Comparison of ENCODE assay signal across 11 cellular contexts in the genomic region with DNA sequence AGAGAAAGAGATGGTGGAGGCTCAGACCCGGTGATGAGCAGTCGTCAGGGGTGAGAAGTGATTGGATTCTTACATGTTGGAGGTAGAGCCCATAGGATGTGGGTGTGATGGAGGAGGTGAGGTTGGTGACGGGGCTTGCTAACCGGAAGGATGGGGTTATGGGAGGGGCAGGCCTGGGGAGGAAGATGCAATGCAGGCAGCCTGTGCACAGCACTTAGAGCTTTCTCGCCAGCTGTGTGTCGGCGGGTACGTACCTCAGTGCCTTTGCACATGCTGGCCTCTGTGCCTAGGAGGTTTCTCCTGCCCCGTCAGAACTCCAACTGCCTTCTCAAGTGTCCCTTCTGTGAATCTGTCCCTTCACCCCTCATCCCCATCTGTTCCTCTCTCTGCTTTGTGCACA. TPM values are rescaled to one million over a fixed set of nuclear protein-coding genes. Genes with fewer than 3 reads are reported as not detected.
DNase-seq lines count a peak whose midpoint lies in the region; ATAC-seq, FAIRE-seq and TF ChIP-seq lines count a peak whose summit lies in the region.
"Had no signal": no experiment of that assay in that cellular context is flagged by ENCODE, and none has a peak within 500 bp of the region (broad histone marks: within the 10 kb centered on the region; RNA-seq: fewer than 3 reads in every experiment).

No MANE protein-coding gene starts in this region.

- no peak for TF ChIP-seq POLR2A in GM12892 (IDR thresholded peaks at IDR 0.05; ENCODE audit: low read depth, low read length)

- no peaks in the 10 kb centered on the region for H3K27me3 ChIP-seq in naive thymus-derived CD4-positive, alpha-beta T cell (ENCODE audit: control insufficient read depth in 2 of 2, insufficient read depth in 2 of 2, low read length in 2 of 2)

- H3K27me3 Mint-ChIP-seq in naive thymus-derived CD4-positive, alpha-beta T cell, result peaks cover 21 to 46% (median 41%) of the 10 kb centered on the region in 5 donors

- DNase-seq in GM12892 (ENCODE audit: insufficient read length), result no peak
- peak in 3 of 5 donors; percentile 11 to 86 (median 17) for DNase-seq in T-helper 1 cell
- DNase-seq in activated T-helper 9 cell treated with anti-CD3 and anti-CD28 coated beads, Interleukin-2, amount 50 U/mL, for 16 hours (ENCODE audit: low read depth), result peak; percentile 15
- DNase-seq in naive thymus-derived CD4-positive, alpha-beta T cell, result peak in 6 of 9 donors; percentile 10 to 30 (median 24)
- no peak for DNase-seq in NCI-H1417 treated with DMSO at 0.1 percent for 48 hours (lab: John Stamatoyannopoulos, UW)
- DNase-seq in sciatic nerve (ENCODE audit: low spot score), result no peak
- DNase-seq in AG08396 (ENCODE audit: low spot score), result no peak

- peaks cover 13 to 14% of the 10 kb centered on the region in 2 donors for H3K4me1 ChIP-seq in naive thymus-derived CD4-positive, alpha-beta T cell (ENCODE audit: control insufficient read depth in 2 of 2, insufficient read depth in 2 of 2, low read length in 2 of 2)

- POLR2A ChIA-PET in naive thymus-derived CD4-positive, alpha-beta T cell (lab: Charles Lee), result no interaction called here

- no peaks in the 10 kb centered on the region for H3K9me3 ChIP-seq in naive thymus-derived CD4-positive, alpha-beta T cell (ENCODE audit: control insufficient read depth in 2 of 3, low read length in 3 of 3)
- H3K9me3 ChIP-seq: spleen had no signal

- no peak overlapping the region for H3K27ac ChIP-seq in naive thymus-derived CD4-positive, alpha-beta T cell (ENCODE audit: low read depth, low read length)
- H3K27ac ChIP-seq: coronary artery, spleen had no signal

- peaks cover 17 to 27% (median 22%) of the 10 kb centered on the region in 7 donors for H3K4me1 Mint-ChIP-seq in naive thymus-derived CD4-positive, alpha-beta T cell

- H3K4me3 ChIP-seq in naive thymus-derived CD4-positive, alpha-beta T cell (ENCODE audit: low read length), result peak overlapping the region; percentile 35
- H3K4me3 ChIP-seq: coronary artery had no signal

- peak overlapping the region in 7 of 10 donors; percentile 26 to 76 (median 48) for H3K4me3 Mint-ChIP-seq in naive thymus-derived CD4-positive, alpha-beta T cell

- intact Hi-C loops in naive thymus-derived CD4-positive, alpha-beta T cell (cut with micrococcal nuclease), result loop anchor here (1.0 to 2.0 kb wide), 3 partner anchors 46 to 323 kb away; no protein-coding TSS in a partner anchor
- intact Hi-C loops in sciatic nerve (cut with DNase I), result loop anchor here (10.0 kb wide), 1 partner anchor 51 kb away; no protein-coding TSS in a partner anchor

- CTCF ChIA-PET in naive thymus-derived CD4-positive, alpha-beta T cell (lab: Charles Lee), result interaction anchor here (1.0 kb wide), 1 partner anchor 193 kb away, joined by 5 read pairs; no protein-coding TSS in a partner anchor

- H3K27ac Mint-ChIP-seq in naive thymus-derived CD4-positive, alpha-beta T cell, result peak overlapping the region in 5 of 9 donors; percentile 2 to 70 (median 17)

- FAIRE-seq in GM12892 (lab: Jason Lieb, UNC), result peak; percentile 21

- peak; percentile 69 for ATAC-seq in naive thymus-derived CD4-positive, alpha-beta T cell
- ATAC-seq in GM21825 (IDR thresholded peaks at IDR 0.05; ENCODE audit: unreplicated experiment) (no peak), sciatic nerve (no peak)

- peaks cover 0 to 4% (median 0%) of the 10 kb centered on the region in 5 donors for H3K36me3 Mint-ChIP-seq in naive thymus-derived CD4-positive, alpha-beta T cell

- H3K36me3 ChIP-seq in naive thymus-derived CD4-positive, alpha-beta T cell (ENCODE audit: control insufficient read depth in 2 of 3, insufficient read depth in 3 of 3, low read length in 3 of 3), result no peaks in the 10 kb centered on the region
- H3K36me3 ChIP-seq: spleen had no signal

- H3K9me3 Mint-ChIP-seq in naive thymus-derived CD4-positive, alpha-beta T cell, result peaks cover 0 to 5% (median 0%) of the 10 kb centered on the region in 11 donors

RNA-seq across cellular contexts. Expression of a gene that starts 2.9 kb away (rescaled TPM):
- polyA plus RNA-seq in GM12892 (2012; ENCODE audit: missing spikeins), result not detected
- total RNA-seq in naive thymus-derived CD4-positive, alpha-beta T cell, result under 1 TPM in 1 of 5 experiments, not detected in 4; 0.05 TPM
- not detected for polyA plus RNA-seq in naive thymus-derived CD4-positive, alpha-beta T cell
- total RNA-seq in sciatic nerve, result not detected
- total RNA-seq: T-helper 1 cell treated with Interleukin-12 subunit alpha and Interleukin-12 subunit beta and Interleukin-4 antibody, amounts not matched to agents 30 ng/mL and 1 ng/mL, for 36 hours had no signal

RNA-seq across cellular contexts. Expression of a gene that starts 15.4 kb away (rescaled TPM):
- polyA plus RNA-seq in GM12892 (2012; ENCODE audit: missing spikeins), result not detected
- not detected for total RNA-seq in naive thymus-derived CD4-positive, alpha-beta T cell
- polyA plus RNA-seq in naive thymus-derived CD4-positive, alpha-beta T cell, result not detected
- not detected for total RNA-seq in sciatic nerve
- total RNA-seq: T-helper 1 cell treated with Interleukin-12 subunit alpha and Interleukin-12 subunit beta and Interleukin-4 antibody, amounts not matched to agents 30 ng/mL and 1 ng/mL, for 36 hours had no signal

RNA-seq across cellular contexts. Expression of a gene that starts 43.5 kb away (rescaled TPM):
- polyA plus RNA-seq in GM12892 (2012; ENCODE audit: missing spikeins), result not detected
- total RNA-seq in naive thymus-derived CD4-positive, alpha-beta T cell, result not detected
- not detected for polyA plus RNA-seq in naive thymus-derived CD4-positive, alpha-beta T cell
- 8.6 TPM for total RNA-seq in sciatic nerve
- total RNA-seq: T-helper 1 cell treated with Interleukin-12 subunit alpha and Interleukin-12 subunit beta and Interleukin-4 antibody, amounts not matched to agents 30 ng/mL and 1 ng/mL, for 36 hours had no signal

Comparison
In these comparisons a context has a peak if more than half of its experiments do, and no peak if none do; other contexts are left out.
1. DNase-seq: peak in T-helper 1 cell (3 of 5), activated T-helper 9 cell treated with anti-CD3 and anti-CD28 coated beads, Interleukin-2, amount 50 U/mL, for 16 hours (single experiment) and naive thymus-derived CD4-positive, alpha-beta T cell (6 of 9); none in GM12892 (single experiment), NCI-H1417 treated with DMSO at 0.1 percent for 48 hours (single experiment), sciatic nerve (single experiment) and AG08396 (single experiment).